In the genomic region with DNA sequence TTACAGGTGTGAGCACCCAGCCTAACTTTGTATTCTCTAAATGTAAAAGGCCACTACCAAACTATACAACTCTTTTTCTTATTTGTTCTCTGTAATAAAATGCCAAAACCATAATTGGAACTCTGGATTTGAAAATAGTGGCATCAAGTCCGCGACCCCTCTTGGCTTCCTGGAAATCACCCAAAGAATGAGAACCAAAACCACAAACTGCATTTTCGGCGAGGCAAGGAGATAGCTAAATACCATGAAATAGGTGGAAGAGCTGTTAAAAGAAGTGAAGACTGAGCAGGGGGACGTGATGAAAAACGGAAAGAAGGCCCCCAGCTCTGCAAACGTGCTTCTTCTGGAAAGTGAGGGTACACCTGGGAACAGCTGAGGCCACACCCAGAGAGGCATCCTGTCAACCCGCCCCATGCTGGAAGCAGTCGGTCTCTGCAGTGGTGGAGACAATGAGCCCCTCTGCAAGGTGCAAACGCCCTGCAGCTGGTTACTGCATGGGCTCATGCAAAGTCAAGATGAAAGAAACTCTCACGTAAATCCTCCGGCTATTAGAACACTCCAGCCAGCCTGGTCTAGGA, we compare ENCODE assay signal across 13 cellular contexts. TPM values are rescaled to one million over a fixed set of nuclear protein-coding genes. Genes with fewer than 3 reads are reported as not detected.
DNase-seq lines count a peak whose midpoint lies in the region; ATAC-seq, FAIRE-seq and TF ChIP-seq lines count a peak whose summit lies in the region.
"Had no signal": no experiment of that assay in that cellular context is flagged by ENCODE, and none has a peak within 500 bp of the region (broad histone marks: within the 10 kb centered on the region; RNA-seq: fewer than 3 reads in every experiment).

No MANE protein-coding gene starts in this region.

- peaks cover 3 to 10% of the 10 kb centered on the region in 2 experiments for H4K20me1 ChIP-seq in H1 (replicated peaks in 1 of 2; ENCODE audit: control insufficient read depth in 1 of 2, insufficient read depth in 2 of 2, low read length in 2 of 2)

- H3K4me3 Mint-ChIP-seq in activated naive CD4-positive, alpha-beta T cell treated with anti-CD3 and anti-CD28 coated beads, Interleukin-2, amount 50 U/mL, for 24 hours, result peak overlapping the region; percentile 48
- H3K4me3 Mint-ChIP-seq in T-helper 1 cell treated with Interleukin-12 subunit alpha and Interleukin-12 subunit beta and Interleukin-4 antibody, amounts not matched to agents 30 μg/mL and 1 μg/mL, for 36 hours, result peak overlapping the region; percentile 72
- H3K4me3 Mint-ChIP-seq in stimulated activated naive CD8-positive, alpha-beta T cell treated with anti-CD3 and anti-CD28 coated beads, Interleukin-15, amount 100 ng/mL, for 72 hours, result peak overlapping the region; percentile 64 to 68

- H2BK120ac ChIP-seq in H1 (replicated peaks; ENCODE audit: low read depth, low read length), result no peak overlapping the region

- no peaks in the 10 kb centered on the region for H3K9me3 ChIP-seq in H1 (ENCODE audit: insufficient read depth in 2 of 2, low read depth in 1 of 2, low read length in 1 of 2)
- H3K9me3 ChIP-seq: gastrocnemius medialis had no signal

- no peaks in the 10 kb centered on the region for H3K23me2 ChIP-seq in H1 (ENCODE audit: low read depth, low read length)

- no peak overlapping the region for H3K27ac ChIP-seq in H1 (ENCODE audit: low read depth, low read length)
- H3K27ac ChIP-seq: gastrocnemius medialis had no signal

- peak overlapping the region in 1 of 2 experiments; percentile 25; a peak in 3 of 4 replicates for H3K4me2 ChIP-seq in H1 (ENCODE audit: insufficient read depth in 1 of 2, low read depth in 2 of 2, low read length in 2 of 2)

- no peak for TF ChIP-seq CTCF in H1 (IDR thresholded peaks at IDR 0.05; ENCODE audit: control extremely low read depth in 1 of 3, insufficient read depth in 1 of 3, low read depth in 1 of 3, low read length in 3 of 3)

- peaks cover 0 to 91% of the 10 kb centered on the region in 2 experiments for H3K79me2 ChIP-seq in H1 (ENCODE audit: control insufficient read depth in 1 of 2, insufficient read depth in 2 of 2, low read length in 2 of 2)

- H2BK15ac ChIP-seq in H1 (ENCODE audit: low read length), result no peak overlapping the region

- H4K91ac ChIP-seq in H1 (replicated peaks; ENCODE audit: insufficient read length, low read length), result no peak overlapping the region

- no peak for TF ChIP-seq RAD21 in H1 (IDR thresholded peaks at IDR 0.05 in 1 of 2, conservative IDR thresholded peaks at IDR 0.05 in 1 of 2; ENCODE audit: low read depth in 2 of 2, low read length in 2 of 2)

- FAIRE-seq in H1 (lab: Jason Lieb, UNC), result no peak
- FAIRE-seq: urothelium cell line had no signal

- H3K56ac ChIP-seq in H1 (replicated peaks; ENCODE audit: insufficient read length, low read depth, low read length), result no peak overlapping the region

- H3K4ac ChIP-seq in H1 (replicated peaks; ENCODE audit: insufficient read length, low read depth, low read length), result no peak overlapping the region

- H3K18ac ChIP-seq in H1 (ENCODE audit: extremely low read depth, low read length), result no peak overlapping the region

- no peak overlapping the region for H4K8ac ChIP-seq in H1 (ENCODE audit: extremely low read depth, insufficient read depth, low read length)

- peaks cover 10% of the 10 kb centered on the region for H3K36me3 Mint-ChIP-seq in activated naive CD4-positive, alpha-beta T cell treated with anti-CD3 and anti-CD28 coated beads, Interleukin-2, amount 50 U/mL, for 24 hours
- H3K36me3 Mint-ChIP-seq in T-helper 1 cell treated with Interleukin-12 subunit alpha and Interleukin-12 subunit beta and Interleukin-4 antibody, amounts not matched to agents 30 μg/mL and 1 μg/mL, for 36 hours (ENCODE audit: low read depth), result peaks cover 28% of the 10 kb centered on the region

- CTCF ChIA-PET in H1 (lab: Charles Lee; ENCODE audit: partially characterized antibody), result no interaction called here

- H3K4me3 ChIP-seq in H1 (ENCODE audit: extremely low read depth in 1 of 4, insufficient read depth in 2 of 4, low read depth in 3 of 4, low read length in 4 of 4), result peak overlapping the region in 2 of 4 experiments; percentile 1 to 19; a peak in 1 of 8 replicates
- H3K4me3 ChIP-seq: gastrocnemius medialis had no signal

- no peaks in the 10 kb centered on the region for H3K27me3 Mint-ChIP-seq in activated naive CD4-positive, alpha-beta T cell treated with anti-CD3 and anti-CD28 coated beads, Interleukin-2, amount 50 U/mL, for 24 hours
- H3K27me3 Mint-ChIP-seq in T-helper 1 cell treated with Interleukin-12 subunit alpha and Interleukin-12 subunit beta and Interleukin-4 antibody, amounts not matched to agents 30 μg/mL and 1 μg/mL, for 36 hours (ENCODE audit: low read depth), result no peaks in the 10 kb centered on the region
- H3K27me3 Mint-ChIP-seq in stimulated activated naive CD8-positive, alpha-beta T cell treated with anti-CD3 and anti-CD28 coated beads, Interleukin-15, amount 100 ng/mL, for 72 hours, result no peaks in the 10 kb centered on the region
- H3K27me3 Mint-ChIP-seq: IgD-negative memory B cell had no signal

- H3K23ac ChIP-seq in H1 (ENCODE audit: insufficient read length), result no peak overlapping the region

- no peak for TF ChIP-seq EP300 in H1 (IDR thresholded peaks at IDR 0.05; ENCODE audit: borderline replicate concordance in 1 of 2, low read depth in 2 of 2, low read length in 2 of 2)

- H3K79me1 ChIP-seq in H1 (ENCODE audit: low read depth, low read length), result peaks cover 21% of the 10 kb centered on the region

- DNase-seq in activated naive CD4-positive, alpha-beta T cell treated with anti-CD3 and anti-CD28 coated beads, Interleukin-2, amount 50 U/mL, for 16 hours, result no peak
- peak in 1 of 2 experiments; percentile 48 for DNase-seq in H1 (ENCODE audit: low read depth in 1 of 2, low spot score in 2 of 2)
- no peak for DNase-seq in stimulated activated naive CD8-positive, alpha-beta T cell treated with anti-CD3 and anti-CD28 coated beads, Interleukin-15, amount 100 ng/mL, for 72 hours
- DNase-seq in NCI-H2171 (lab: John Stamatoyannopoulos, UW), result no peak
- no peak for DNase-seq in NCI-H69 (lab: John Stamatoyannopoulos, UW)
- DNase-seq: activated CD8-positive, alpha-beta memory T cell treated with anti-CD3 and anti-CD28 coated beads, Interleukin-2, amount 50 U/mL, for 48 hours; gastrocnemius medialis; NCI-H187 had no signal

- no peaks in the 10 kb centered on the region for H3K27me3 ChIP-seq in H1 (replicated peaks in 1 of 4; ENCODE audit: control insufficient read depth in 3 of 4, extremely low read depth in 1 of 4, insufficient read depth in 3 of 4, low read length in 3 of 4)
- H3K27me3 ChIP-seq: gastrocnemius medialis had no signal

- H2BK5ac ChIP-seq in H1 (ENCODE audit: low read depth, low read length), result no peak overlapping the region

- no peak overlapping the region for H2BK12ac ChIP-seq in H1 (ENCODE audit: low read depth, low read length)

- POLR2A ChIA-PET in H1 (lab: Charles Lee; ENCODE audit: partially characterized antibody), result interaction anchor here (1.2 to 1.4 kb wide), 2 partner anchors 8 to 10 kb away, joined by 3 read pairs; no protein-coding TSS in a partner anchor

- peak; percentile 81 for ATAC-seq in stimulated activated naive CD8-positive, alpha-beta T cell treated with anti-CD3 and anti-CD28 coated beads, Interleukin-15, amount 100 ng/mL, for 72 hours
- no peak for ATAC-seq in GM21737 (IDR thresholded peaks at IDR 0.05; ENCODE audit: unreplicated experiment)
- ATAC-seq: gastrocnemius medialis had no signal

- H2BK20ac ChIP-seq in H1 (ENCODE audit: low read length), result no peak overlapping the region

- no peak overlapping the region for H3K14ac ChIP-seq in H1 (ENCODE audit: insufficient read length)

- peaks cover 73% of the 10 kb centered on the region for H3K4me1 Mint-ChIP-seq in activated naive CD4-positive, alpha-beta T cell treated with anti-CD3 and anti-CD28 coated beads, Interleukin-2, amount 50 U/mL, for 24 hours
- H3K4me1 Mint-ChIP-seq in T-helper 1 cell treated with Interleukin-12 subunit alpha and Interleukin-12 subunit beta and Interleukin-4 antibody, amounts not matched to agents 30 μg/mL and 1 μg/mL, for 36 hours (ENCODE audit: low read depth), result peaks cover 67% of the 10 kb centered on the region
- peaks cover 73% of the 10 kb centered on the region for H3K4me1 Mint-ChIP-seq in stimulated activated naive CD8-positive, alpha-beta T cell treated with anti-CD3 and anti-CD28 coated beads, Interleukin-15, amount 100 ng/mL, for 72 hours

- H3K36me3 ChIP-seq in H1 (ENCODE audit: control insufficient read depth in 2 of 4, insufficient read depth in 4 of 4, low read length in 3 of 4), result peaks cover 0 to 10% (median 1%) of the 10 kb centered on the region in 4 experiments; a peak in 1 of 8 replicates

- peak overlapping the region; percentile 48 for H3K27ac Mint-ChIP-seq in activated naive CD4-positive, alpha-beta T cell treated with anti-CD3 and anti-CD28 coated beads, Interleukin-2, amount 50 U/mL, for 24 hours
- H3K27ac Mint-ChIP-seq in T-helper 1 cell treated with Interleukin-12 subunit alpha and Interleukin-12 subunit beta and Interleukin-4 antibody, amounts not matched to agents 30 μg/mL and 1 μg/mL, for 36 hours, result peak overlapping the region; percentile 85
- H3K27ac Mint-ChIP-seq in stimulated activated naive CD8-positive, alpha-beta T cell treated with anti-CD3 and anti-CD28 coated beads, Interleukin-15, amount 100 ng/mL, for 72 hours, result peak overlapping the region; percentile 80 to 91

- no peak overlapping the region for H4K5ac ChIP-seq in H1 (ENCODE audit: insufficient read length, low read depth, low read length)

- H3K4me1 ChIP-seq in H1 (replicated peaks in 1 of 4; ENCODE audit: control insufficient read depth in 3 of 4, insufficient read depth in 4 of 4, low read length in 3 of 4), result peaks cover 5 to 8% (median 7%) of the 10 kb centered on the region in 4 experiments

- H2AFZ ChIP-seq in H1 (ENCODE audit: low read length), result no peak overlapping the region

- 78% methylated on average over 12 of the region's 12 CpGs; no CpG with 5 or more reads in 1 of the 2 experiments for WGBS in H1 (ENCODE audit: extremely low coverage in 1 of 2, insufficient coverage in 1 of 2, insufficient read length in 1 of 2, insufficient replicate concordance in 2 of 2, low coverage in 1 of 2, low lambda C conversion rate in 2 of 2, missing lambda C conversion rate in 1 of 2), 2 experiments

- no peaks in the 10 kb centered on the region for H3K9me3 Mint-ChIP-seq in activated naive CD4-positive, alpha-beta T cell treated with anti-CD3 and anti-CD28 coated beads, Interleukin-2, amount 50 U/mL, for 24 hours
- no peaks in the 10 kb centered on the region for H3K9me3 Mint-ChIP-seq in T-helper 1 cell treated with Interleukin-12 subunit alpha and Interleukin-12 subunit beta and Interleukin-4 antibody, amounts not matched to agents 30 μg/mL and 1 μg/mL, for 36 hours
- H3K9me3 Mint-ChIP-seq in stimulated activated naive CD8-positive, alpha-beta T cell treated with anti-CD3 and anti-CD28 coated beads, Interleukin-15, amount 100 ng/mL, for 72 hours, result no peaks in the 10 kb centered on the region
- H3K9me3 Mint-ChIP-seq: IgD-negative memory B cell had no signal

- no peak for TF ChIP-seq POLR2A in H1 (IDR thresholded peaks at IDR 0.05; ENCODE audit: control extremely low read depth in 1 of 2, low read depth in 2 of 2, low read length in 2 of 2)

- H2AK5ac ChIP-seq in H1 (ENCODE audit: low read depth, low read length), result no peak overlapping the region

- no peak overlapping the region; a peak in 1 of 7 replicates for H3K9ac ChIP-seq in H1 (replicated peaks in 1 of 4; ENCODE audit: extremely low read depth in 1 of 4, low read depth in 3 of 4, low read length in 3 of 4)

RNA-seq across cellular contexts. Expression of a gene that starts 22.5 kb away (rescaled TPM):
- 68.1 and 71.6 TPM in 2 replicates for total RNA-seq in H1 (2021; fragmentation: NEBNext Ultra II Directional; extraction: Animal tissue kit (Norgen Biotek cat#: 25700))
- 43.5 and 45.7 TPM in 2 replicates for polyA plus RNA-seq in H1 (2011; rRNA removed)
- 50.8 TPM for polyA plus RNA-seq in H1 (2011; cell fraction: cytosol; rRNA removed)
- polyA plus RNA-seq in H1 (2011; cell fraction: nucleus; rRNA removed), result 41.0 TPM
- polyA plus RNA-seq in H1 (2012, experiment 1 of 2), result 45.0 to 83.4 TPM (median 50.5 TPM) in 4 replicates
- polyA plus RNA-seq in H1 (2012, experiment 2 of 2), result 41.8 TPM
- polyA plus RNA-seq in H1 (2013, experiment 1 of 2), result 40.8 TPM
- 40.0 TPM for polyA plus RNA-seq in H1 (2013, experiment 2 of 2)
- 49.8 and 61.5 TPM in 2 replicates for polyA minus RNA-seq in H1 (2011; rRNA and poly(A)+ RNA removed)
- polyA minus RNA-seq in H1 (2011; cell fraction: cytosol; rRNA and poly(A)+ RNA removed), result 37.8 TPM
- polyA minus RNA-seq in H1 (2011; cell fraction: nucleus; rRNA and poly(A)+ RNA removed), result 50.1 TPM
